24 cellular contexts compared by ENCODE assay signal in the genomic region with DNA sequence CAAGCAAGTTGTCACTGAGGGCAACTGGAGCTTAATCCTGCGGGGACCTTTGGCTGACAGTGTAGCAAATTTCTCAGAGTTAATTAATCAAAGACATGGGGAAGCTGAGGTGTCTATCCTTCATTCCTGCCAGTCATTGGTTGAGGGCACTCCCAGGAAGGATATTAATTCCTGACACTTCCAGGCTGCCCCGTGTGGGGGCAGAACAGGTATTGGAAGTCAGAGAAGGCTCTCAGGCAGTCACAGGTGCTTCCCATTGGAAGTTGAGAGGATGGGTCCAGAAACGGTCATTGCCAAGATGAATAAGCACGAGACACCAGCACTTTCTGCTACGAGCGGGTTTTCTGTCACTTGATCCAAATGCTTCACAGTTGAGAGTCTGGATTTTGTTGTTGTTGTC. TPM values are rescaled to one million over a fixed set of nuclear protein-coding genes. Genes with fewer than 3 reads are reported as not detected.
"Had no signal": no experiment of that assay in that cellular context is flagged by ENCODE, and none has a peak within 500 bp of the region (broad histone marks: within the 10 kb centered on the region; RNA-seq: fewer than 3 reads in every experiment).

No MANE protein-coding gene starts in this region.

- H3K27me3 ChIP-seq: brain microvascular endothelial cell, cardiac muscle cell had no signal

- H3K27ac ChIP-seq: brain microvascular endothelial cell, cardiac muscle cell, SK-N-MC, VCaP had no signal

- DNase-seq: activated CD4-positive, alpha-beta T cell treated with anti-CD3 and anti-CD28 coated beads for 4 hours; activated CD8-positive, alpha-beta memory T cell treated with anti-CD3 and anti-CD28 coated beads, Interleukin-2, amount 50 U/mL, for 4 hours; activated CD8-positive, alpha-beta T cell treated with anti-CD3 and anti-CD28 coated beads for 36 hours; activated gamma-delta T cell treated with Interleukin-2 at 50 U/mL for 16 hours; activated naive CD4-positive, alpha-beta T cell treated with anti-CD3 and anti-CD28 coated beads, Interleukin-2, amount 10 ng/mL, durations not matched to agents 7 days and 5 days; activated naive CD8-positive, alpha-beta T cell treated with anti-CD3 and anti-CD28 coated beads for 36 hours; activated T-cell treated with anti-CD3 and anti-CD28 coated beads, Interleukin-2, amount 50 U/mL, for 72 hours; brain microvascular endothelial cell; NCI-H1092; NCI-H1417; NCI-H1694; NCI-H2029 treated with DMSO at 0.1 percent for 48 hours; NCI-H345; NCI-H510A; NCI-H526 treated with DMSO at 0.1 percent for 48 hours; NCI-H82; T-helper 1 cell had no signal

- H3K4me3 ChIP-seq: cardiac muscle cell, SK-N-MC had no signal

- H3K36me3 ChIP-seq: brain microvascular endothelial cell, cardiac muscle cell had no signal

- H3K27ac Mint-ChIP-seq: activated CD8-positive, alpha-beta T cell treated with anti-CD3 and anti-CD28 coated beads for 36 hours; activated naive CD4-positive, alpha-beta T cell treated with anti-CD3 and anti-CD28 coated beads, Interleukin-2, amount 10 ng/mL, durations not matched to agents 7 days and 5 days; activated naive CD8-positive, alpha-beta T cell treated with anti-CD3 and anti-CD28 coated beads for 36 hours; activated T-cell treated with anti-CD3 and anti-CD28 coated beads, Interleukin-2, amount 50 U/mL, for 72 hours; activated T-helper 2 cell treated with anti-CD3 and anti-CD28 coated beads, Interferon-gamma antibody, Interleukin-2, Interleukin-4, amounts not matched to agents 10 μg/mL and 5 μg/mL and 100 μg/mL, durations not matched to agents 14 hours and 24 hours and 36 hours had no signal

- H3K27me3 Mint-ChIP-seq: activated CD8-positive, alpha-beta T cell treated with anti-CD3 and anti-CD28 coated beads for 36 hours; activated naive CD4-positive, alpha-beta T cell treated with anti-CD3 and anti-CD28 coated beads, Interleukin-2, amount 10 ng/mL, durations not matched to agents 7 days and 5 days; activated naive CD8-positive, alpha-beta T cell treated with anti-CD3 and anti-CD28 coated beads for 36 hours had no signal

- ATAC-seq: activated CD4-positive, CD25-positive, alpha-beta regulatory T cell treated with anti-CD3 and anti-CD28 coated beads, Interleukin-2, amount 50 U/mL, for 24 hours; activated CD8-positive, alpha-beta T cell treated with anti-CD3 and anti-CD28 coated beads for 36 hours; activated T-cell treated with anti-CD3 and anti-CD28 coated beads, Interleukin-2, amount 50 U/mL, for 72 hours had no signal

- H3K4me3 Mint-ChIP-seq: activated CD8-positive, alpha-beta T cell treated with anti-CD3 and anti-CD28 coated beads for 36 hours; activated naive CD4-positive, alpha-beta T cell treated with anti-CD3 and anti-CD28 coated beads, Interleukin-2, amount 10 ng/mL, durations not matched to agents 7 days and 5 days; activated naive CD8-positive, alpha-beta T cell treated with anti-CD3 and anti-CD28 coated beads for 36 hours; activated T-cell treated with anti-CD3 and anti-CD28 coated beads, Interleukin-2, amount 50 U/mL, for 72 hours had no signal

RNA-seq across cellular contexts. Expression of a gene that starts 29.1 kb away (rescaled TPM):
- total RNA-seq: cardiac muscle cell, LHCN-M2, MCF 10A had no signal
- polyA plus RNA-seq: cardiac muscle cell had no signal
